ENCODE assay signal across 8 cellular contexts in the genomic region with DNA sequence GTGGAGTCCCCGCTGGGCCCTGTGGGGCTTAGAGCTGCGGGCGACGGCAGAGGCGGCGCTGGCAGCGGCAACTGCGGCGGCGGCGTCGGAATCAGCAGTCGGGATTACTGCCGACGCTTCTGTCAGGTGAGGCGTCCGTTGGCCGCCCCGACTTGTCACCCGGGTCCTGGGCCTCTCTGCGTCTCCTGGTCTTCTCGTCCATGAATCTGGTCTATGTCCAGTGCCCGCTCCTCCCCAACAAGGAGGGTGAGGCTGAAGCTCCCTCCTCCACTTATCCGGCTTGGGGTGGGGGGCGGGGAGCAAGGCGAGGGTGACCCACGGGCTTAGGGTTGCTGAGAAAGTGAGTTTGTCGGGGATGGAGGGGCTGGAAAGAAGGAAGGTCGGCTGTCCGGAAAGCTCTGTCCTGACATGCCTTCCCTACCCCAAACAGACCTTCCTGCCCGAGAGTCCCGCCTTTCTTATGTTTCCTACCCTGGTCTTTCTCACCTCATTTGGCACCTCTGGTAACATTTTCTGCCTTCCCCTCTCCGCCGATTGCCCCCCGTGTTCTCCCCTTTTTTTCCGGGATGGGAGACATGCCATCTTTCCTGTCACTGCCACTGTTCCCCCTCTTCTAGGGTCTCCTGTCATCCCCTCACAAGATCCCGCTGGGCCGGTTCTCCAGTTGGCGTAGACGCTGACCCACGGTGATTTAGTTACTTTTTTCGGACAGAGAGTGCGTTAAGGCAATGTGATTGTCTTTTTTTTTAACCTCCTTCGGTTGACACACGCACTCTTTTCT. TPM values are rescaled to one million over a fixed set of nuclear protein-coding genes. Genes with fewer than 3 reads are reported as not detected.
DNase-seq lines count a peak whose midpoint lies in the region; ATAC-seq and TF ChIP-seq lines count a peak whose summit lies in the region.

No MANE protein-coding gene starts in this region.

- WGBS in sigmoid colon, 2 donors: 0 to 1% methylated on average over 45 of the region's 45 CpGs

- H3K36me3 ChIP-seq in CD8-positive, alpha-beta T cell (ENCODE audit: insufficient read depth, low read length): peaks cover 11% of the 10 kb centered on the region
- H3K36me3 ChIP-seq in right atrium auricular region (peaks cover 12% of the 10 kb centered on the region), sigmoid colon (peaks cover 8 to 24% (median 12%) of the 10 kb centered on the region in 4 donors)

- ATAC-seq in CD8-positive, alpha-beta T cell: no peak
- ATAC-seq in GM19372 (IDR thresholded peaks at IDR 0.05; ENCODE audit: low read depth, unreplicated experiment): peak; percentile 9

- TF ChIP-seq POLR2A in sigmoid colon (IDR thresholded peaks at IDR 0.05): no peak

- no peak for TF ChIP-seq CTCF in CD8-positive, alpha-beta T cell (IDR thresholded peaks at IDR 0.05)
- TF ChIP-seq CTCF in right atrium auricular region (IDR thresholded peaks at IDR 0.05) (no peak), sigmoid colon (IDR thresholded peaks at IDR 0.05) (no peak)

- intact Hi-C loops in CD8-positive, alpha-beta T cell (cut with DNase I, micrococcal nuclease): loop anchor here (1.0 to 10.0 kb wide), 9 partner anchors 28 to 832 kb away; a partner anchor contains a TSS
- intact Hi-C loops in sigmoid colon (cut with DNase I): loop anchor here (1.0 kb wide), 1 partner anchor 90 kb away; a partner anchor contains a TSS

- peaks cover 69% of the 10 kb centered on the region for H3K4me1 Mint-ChIP-seq in CD8-positive, alpha-beta T cell (ENCODE audit: low read depth)
- H3K4me1 Mint-ChIP-seq in activated naive CD8-positive, alpha-beta T cell (ENCODE audit: low read depth): peaks cover 68% of the 10 kb centered on the region

- peaks cover 38% of the 10 kb centered on the region for H3K36me3 Mint-ChIP-seq in CD8-positive, alpha-beta T cell
- H3K36me3 Mint-ChIP-seq in activated naive CD8-positive, alpha-beta T cell: peaks cover 16% of the 10 kb centered on the region

- no peaks in the 10 kb centered on the region for H3K27me3 ChIP-seq in CD8-positive, alpha-beta T cell (ENCODE audit: insufficient read depth, low read length)
- H3K27me3 ChIP-seq in right atrium auricular region: no peaks in the 10 kb centered on the region
- H3K27me3 ChIP-seq in sigmoid colon: no peaks in the 10 kb centered on the region

- peak in 2 of 7 experiments; percentile 1 to 3 for DNase-seq in CD8-positive, alpha-beta T cell
- DNase-seq in HPDE6-E6E7 (ENCODE audit: extremely low spot score) (peak; percentile 25), right atrium auricular region (ENCODE audit: low spot score) (no peak), sigmoid colon (peak; percentile 65), putamen (ENCODE audit: low spot score) (no peak), NCI-H2227 (lab: John Stamatoyannopoulos, UW; ENCODE audit: unreplicated experiment) (no peak)

- peak overlapping the region; percentile 72 for H3K27ac ChIP-seq in CD8-positive, alpha-beta T cell (ENCODE audit: low read depth, low read length)
- H3K27ac ChIP-seq in right atrium auricular region (peak overlapping the region; percentile 94 to 97), sigmoid colon (peak overlapping the region; percentile 95 to 98 (median 96))

- H3K4me3 ChIP-seq in CD8-positive, alpha-beta T cell (ENCODE audit: low read depth, low read length): peak overlapping the region; percentile 97
- H3K4me3 ChIP-seq in right atrium auricular region (peak overlapping the region; percentile 95 to 98), sigmoid colon (peak overlapping the region; percentile 73 to 97 (median 95))

- H3K4me3 Mint-ChIP-seq in CD8-positive, alpha-beta T cell: peak overlapping the region; percentile 93
- H3K4me3 Mint-ChIP-seq in activated naive CD8-positive, alpha-beta T cell: peak overlapping the region; percentile 99

- H3K9me3 ChIP-seq in CD8-positive, alpha-beta T cell (ENCODE audit: low read length): no peaks in the 10 kb centered on the region
- H3K9me3 ChIP-seq in right atrium auricular region: no peaks in the 10 kb centered on the region
- no peaks in the 10 kb centered on the region for H3K9me3 ChIP-seq in sigmoid colon

- H3K9me3 Mint-ChIP-seq in CD8-positive, alpha-beta T cell: no peaks in the 10 kb centered on the region
- H3K9me3 Mint-ChIP-seq in activated naive CD8-positive, alpha-beta T cell (ENCODE audit: low read depth): no peaks in the 10 kb centered on the region

- H3K27ac Mint-ChIP-seq in CD8-positive, alpha-beta T cell: peak overlapping the region; percentile 99
- H3K27ac Mint-ChIP-seq in activated naive CD8-positive, alpha-beta T cell: peak overlapping the region; percentile 95

- no peaks in the 10 kb centered on the region for H3K27me3 Mint-ChIP-seq in CD8-positive, alpha-beta T cell (ENCODE audit: low read depth)
- H3K27me3 Mint-ChIP-seq in activated naive CD8-positive, alpha-beta T cell: no peaks in the 10 kb centered on the region

- CTCF ChIA-PET in CD8-positive, alpha-beta T cell (lab: Charles Lee): interaction anchor here (0.9 to 1.7 kb wide), 5 partner anchors 9 to 90 kb away, joined by 3 to 6 read pairs (median 3); a partner anchor contains a TSS

- H3K4me1 ChIP-seq in CD8-positive, alpha-beta T cell (ENCODE audit: insufficient read depth, low read length): peaks cover 51% of the 10 kb centered on the region
- H3K4me1 ChIP-seq in right atrium auricular region: peaks cover 0 to 48% of the 10 kb centered on the region in 2 donors
- H3K4me1 ChIP-seq in sigmoid colon: peaks cover 0 to 44% (median 31%) of the 10 kb centered on the region in 4 donors

- POLR2A ChIA-PET in CD8-positive, alpha-beta T cell (lab: Charles Lee): interaction anchor here (0.9 to 4.7 kb wide), 9 partner anchors 10 to 832 kb away, joined by 3 to 53 read pairs (median 6); a partner anchor contains a TSS

- no peak for TF ChIP-seq EP300 in sigmoid colon (IDR thresholded peaks at IDR 0.05)

RNA-seq across cellular contexts. Expression of a gene that starts 0.5 kb away (rescaled TPM):
- total RNA-seq in CD8-positive, alpha-beta T cell: 10 to 100 TPM; 13.2 to 15.0 TPM
- 1 to 10 TPM; 6.8 to 7.2 TPM for total RNA-seq in right atrium auricular region
- total RNA-seq in sigmoid colon: 10 to 100 TPM; 17.8 to 20.2 (median 19.4) TPM
- polyA plus RNA-seq in sigmoid colon: 1 to 10 TPM; 3.0 to 4.4 (median 4.4) TPM

RNA-seq across cellular contexts. Expression of a gene that starts 0.8 kb away (rescaled TPM):
- total RNA-seq in CD8-positive, alpha-beta T cell: 10 to 100 TPM; 64.1 to 66.7 TPM
- total RNA-seq in right atrium auricular region (10 to 100 TPM; 40.8 to 40.9 TPM), sigmoid colon (10 to 100 TPM; 62.2 to 80.6 (median 73.9) TPM)
- polyA plus RNA-seq in sigmoid colon: 10 to 100 TPM; 24.6 to 37.8 (median 30.5) TPM

Comparison
In these comparisons a context has a peak if more than half of its experiments do, and no peak if none do; other contexts are left out.
1. DNase-seq: peak in HPDE6-E6E7 (single experiment) and sigmoid colon (single experiment); none in right atrium auricular region (single experiment), putamen (single experiment) and NCI-H2227 (single experiment).
2. Peak in every context shown above with its lines, with median percentiles within 50 percentile points of each other: H3K27ac ChIP-seq and H3K4me3 ChIP-seq.